ENCODE assay signal across 31 cellular contexts in genomic region chr9:85444243-85444642, GRCh38.
"Had no signal": no experiment of that assay in that cellular context is flagged by ENCODE, and none has a peak within 500 bp of the region (broad histone marks: within the 10 kb centered on the region; RNA-seq: fewer than 3 reads in every experiment).

No MANE protein-coding gene starts in this region.

- H3K4me1 ChIP-seq: body of pancreas, breast epithelium had no signal

- DNase-seq: activated CD4-positive, alpha-beta memory T cell treated with anti-CD3 and anti-CD28 coated beads, Interleukin-2, amount 10 ng/mL, durations not matched to agents 7 days and 5 days; activated CD4-positive, alpha-beta T cell treated with anti-CD3 and anti-CD28 coated beads for 1 hour; activated CD4-positive, alpha-beta T cell treated with anti-CD3 and anti-CD28 coated beads for 36 hours; activated CD4-positive, alpha-beta T cell treated with anti-CD3 and anti-CD28 coated beads for 48 hours; activated CD4-positive, alpha-beta T cell treated with anti-CD3 and anti-CD28 coated beads, Interleukin-2, amount 10 ng/mL, durations not matched to agents 7 days and 5 days; activated CD4-positive, alpha-beta T cell treated with anti-CD3 and anti-CD28 coated beads, Interleukin-2, amount 50 U/mL, for 48 hours; activated CD4-positive, CD25-positive, alpha-beta regulatory T cell; activated CD8-positive, alpha-beta memory T cell treated with anti-CD3 and anti-CD28 coated beads for 24 hours; activated CD8-positive, alpha-beta memory T cell treated with anti-CD3 and anti-CD28 coated beads, Interleukin-2, amount 10 ng/mL, durations not matched to agents 7 days and 5 days; activated CD8-positive, alpha-beta memory T cell treated with anti-CD3 and anti-CD28 coated beads, Interleukin-2, amount 50 U/mL, for 48 hours; activated CD8-positive, alpha-beta T cell treated with anti-CD3 and anti-CD28 coated beads, Interleukin-2, amount 10 ng/mL, durations not matched to agents 7 days and 5 days; activated effector memory CD4-positive, alpha-beta T cell treated with Interleukin-2 at 50 U/mL for 16 hours; activated gamma-delta T cell; activated naive CD4-positive, alpha-beta T cell treated with anti-CD3 and anti-CD28 coated beads, Interleukin-2, amount 10 ng/mL, durations not matched to agents 7 days and 5 days; activated naive CD4-positive, alpha-beta T cell treated with Interleukin-2 at 50 U/mL for 16 hours; activated naive CD8-positive, alpha-beta T cell treated with anti-CD3 and anti-CD28 coated beads, Interleukin-2, amount 10 ng/mL, durations not matched to agents 7 days and 5 days; activated naive CD8-positive, alpha-beta T cell treated with anti-CD3 and anti-CD28 coated beads, Interleukin-2, amount 50 U/mL, for 24 hours; activated T-cell treated with anti-CD3 and anti-CD28 coated beads, Interleukin-2, amount 50 U/mL, for 24 hours; activated T-cell treated with anti-CD3 and anti-CD28 coated beads, Interleukin-2, amount 50 U/mL, for 48 hours; amygdala; aorta; body of pancreas; brain microvascular endothelial cell; cerebellar nuclear complex; T-helper 1 cell; T-helper 2 cell; T-helper 9 cell; WERI-Rb-1 had no signal

- H3K36me3 ChIP-seq: brain microvascular endothelial cell, breast epithelium, WERI-Rb-1 had no signal

- H3K9me3 ChIP-seq: body of pancreas, breast epithelium had no signal

- H3K4me3 ChIP-seq: body of pancreas, breast epithelium had no signal

- H3K27me3 ChIP-seq: body of pancreas, brain microvascular endothelial cell, breast epithelium had no signal

- ATAC-seq: activated CD4-positive, alpha-beta T cell treated with anti-CD3 and anti-CD28 coated beads for 36 hours; activated CD4-positive, CD25-positive, alpha-beta regulatory T cell treated with anti-CD3 and anti-CD28 coated beads, Interleukin-2, amount 50 U/mL, for 24 hours; activated CD8-positive, alpha-beta memory T cell treated with anti-CD3 and anti-CD28 coated beads, Interleukin-2, amount 10 ng/mL, durations not matched to agents 7 days and 5 days; activated CD8-positive, alpha-beta T cell treated with anti-CD3 and anti-CD28 coated beads, Interleukin-2, amount 10 ng/mL, durations not matched to agents 7 days and 5 days; activated naive CD8-positive, alpha-beta T cell treated with anti-CD3 and anti-CD28 coated beads, Interleukin-2, amount 50 U/mL, for 24 hours; body of pancreas; WTC11 had no signal

- H3K27ac ChIP-seq: body of pancreas, brain microvascular endothelial cell, breast epithelium, WERI-Rb-1 had no signal
